7 cellular contexts compared by ENCODE assay signal in the genomic region with DNA sequence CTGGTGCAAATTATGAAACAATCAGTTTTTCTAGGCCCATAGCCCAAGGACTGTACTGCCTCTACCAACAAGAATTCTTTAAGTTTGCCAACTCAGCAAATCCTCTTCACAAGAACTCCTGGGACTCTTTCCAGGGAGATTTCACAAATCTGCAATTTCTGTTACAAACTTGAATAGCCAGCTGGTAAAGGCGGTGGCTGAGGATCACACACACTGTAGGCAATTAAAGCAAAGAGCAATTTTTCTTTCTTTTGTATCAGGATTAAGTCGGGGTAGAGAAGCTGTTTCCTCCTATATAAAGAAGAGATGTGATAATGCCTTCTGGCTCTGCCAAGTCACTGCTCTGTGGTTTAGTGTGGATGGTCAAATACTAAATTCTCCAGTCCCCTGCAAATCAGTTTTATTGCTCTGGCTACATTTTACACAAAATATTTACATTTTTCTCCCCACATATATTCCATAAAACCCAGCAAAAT. TPM values are rescaled to one million over a fixed set of nuclear protein-coding genes. Genes with fewer than 3 reads are reported as not detected.
A peak's percentile ranks its signal among the peaks of the same experiment; 100 is the strongest.
DNase-seq lines count a peak whose midpoint lies in the region; ATAC-seq, FAIRE-seq and TF ChIP-seq lines count a peak whose summit lies in the region.

No MANE protein-coding gene starts in this region.

- no peaks in the 10 kb centered on the region for H3K36me3 ChIP-seq in GM23248 (ENCODE audit: low read depth)
- H3K36me3 ChIP-seq in endodermal cell (ENCODE audit: control insufficient read depth, insufficient read depth, low read length), result peaks cover 3% of the 10 kb centered on the region

- H3K4me3 ChIP-seq in GM23248 (peak overlapping the region; percentile 95), endodermal cell (ENCODE audit: low read length) (peak overlapping the region; percentile 95)

- H3K27me3 Mint-ChIP-seq in endodermal cell (ENCODE audit: insufficient read depth), result peaks cover 8% of the 10 kb centered on the region
- H3K27me3 Mint-ChIP-seq in natural killer cell (ENCODE audit: low read depth in 2 of 2), result no peaks in the 10 kb centered on the region

- ATAC-seq in natural killer cell (no peak), left colon (no peak)

- peaks cover 7% of the 10 kb centered on the region for H3K4me1 Mint-ChIP-seq in endodermal cell
- peaks cover 28 to 31% of the 10 kb centered on the region in 2 donors for H3K4me1 Mint-ChIP-seq in natural killer cell

- no peaks in the 10 kb centered on the region for H3K9me3 ChIP-seq in GM23248 (ENCODE audit: low read depth)
- H3K9me3 ChIP-seq in endodermal cell (ENCODE audit: control insufficient read depth, low read length), result no peaks in the 10 kb centered on the region

- H3F3A ChIP-seq in GM23248 (ENCODE audit: insufficient read depth), result peaks cover 30% of the 10 kb centered on the region

- H3K4me1 ChIP-seq in GM23248 (ENCODE audit: insufficient read depth), result peaks cover 9% of the 10 kb centered on the region
- no peaks in the 10 kb centered on the region for H3K4me1 ChIP-seq in endodermal cell (ENCODE audit: control insufficient read depth, insufficient read depth, low read length)

- 0 to 3% methylated on average over 2 of the region's 2 CpGs for WGBS in GM23248 (ENCODE audit: low coverage in 1 of 2, low lambda C conversion rate in 2 of 2, missing lambda C conversion rate in 2 of 2), 2 experiments
- 88 to 100% methylated on average over 1 to 2 of the region's 2 CpGs for WGBS in endodermal cell (ENCODE audit: insufficient coverage in 1 of 2, insufficient read length in 1 of 2), 2 experiments

- H3K9me2 ChIP-seq in GM23248 (ENCODE audit: insufficient read depth), result no peaks in the 10 kb centered on the region

- no peak overlapping the region for H2AFZ ChIP-seq in GM23248

- intact Hi-C loops in natural killer cell (cut with micrococcal nuclease) (loop anchor here (5.0 kb wide), 1 partner anchor 216 kb away; no protein-coding TSS in a partner anchor), left colon (cut with DNase I, micrococcal nuclease) (no loop called here)

- in situ Hi-C loops in GM23248 (cut with MboI), result no loop called here

- TF ChIP-seq CTCF in endodermal cell (conservative IDR thresholded peaks at IDR 0.05), result no peak
- TF ChIP-seq CTCF in natural killer cell (IDR thresholded peaks at IDR 0.05), result no peak

- H3K9me3 Mint-ChIP-seq in endodermal cell (peaks cover 16% of the 10 kb centered on the region), natural killer cell (no peaks in the 10 kb centered on the region)

- no peaks in the 10 kb centered on the region for H4K20me1 ChIP-seq in GM23248 (ENCODE audit: insufficient read depth)

- H3K79me2 ChIP-seq in GM23248 (ENCODE audit: insufficient read depth), result peaks cover 49% of the 10 kb centered on the region

- no peaks in the 10 kb centered on the region for H3K27me3 ChIP-seq in GM23248 (replicated peaks; ENCODE audit: insufficient read depth)
- H3K27me3 ChIP-seq in endodermal cell (ENCODE audit: control insufficient read depth, insufficient read depth, low read length, poor library complexity, severe bottlenecking), result no peaks in the 10 kb centered on the region

- H3K27ac Mint-ChIP-seq in endodermal cell (no peak overlapping the region), natural killer cell (peak overlapping the region; percentile 73 to 97)

- peak overlapping the region; percentile 92 for H3K4me2 ChIP-seq in GM23248 (ENCODE audit: unreplicated experiment)

- no peak for FAIRE-seq in RCC 7860 (lab: Jason Lieb, UNC)

- peak overlapping the region; percentile 89 for H3K27ac ChIP-seq in GM23248
- no peak overlapping the region for H3K27ac ChIP-seq in endodermal cell (ENCODE audit: low read depth, low read length)

- DNase-seq in GM23248 (peak; percentile 96), RCC 7860 (ENCODE audit: low spot score) (peak; percentile 14), endodermal cell (no peak), natural killer cell (no peak), NCI-H1694 (lab: John Stamatoyannopoulos, UW) (no peak), NCI-H1436 treated with DMSO at 0.1 percent for 48 hours (lab: John Stamatoyannopoulos, UW) (no peak), left colon (no peak)

- H3K9ac ChIP-seq in GM23248 (peak overlapping the region; percentile 93), endodermal cell (ENCODE audit: extremely low read depth, low read length, poor library complexity, severe bottlenecking) (no peak overlapping the region)

- H3K4me3 Mint-ChIP-seq in endodermal cell, result peak overlapping the region; percentile 13
- H3K4me3 Mint-ChIP-seq in natural killer cell, result peak overlapping the region; percentile 93

- H3K36me3 Mint-ChIP-seq in endodermal cell (ENCODE audit: low read depth), result peaks cover 31% of the 10 kb centered on the region
- H3K36me3 Mint-ChIP-seq in natural killer cell, result no peaks in the 10 kb centered on the region

RNA-seq across cellular contexts. Expression of gene ALDH9A1, which starts 1.7 kb away (rescaled TPM):
- total RNA-seq in GM23248 (2014; rRNA removed; shearing (Covaris generic)), result 107 and 113 TPM in 2 replicates
- polyA plus RNA-seq in GM23248 (2016; fragmentation: Nextera tagmentation; extraction: Ambion mirVana), result 99.3 and 100 TPM in 2 replicates
- total RNA-seq in endodermal cell (10 to 100 TPM; 47.6 to 52.2 TPM), natural killer cell (10 to 100 TPM; 38.0 to 57.1 (median 50.3) TPM), left colon (10 to 100 TPM; 63.8 to 65.6 TPM)
- polyA plus RNA-seq in endodermal cell (2013, experiment 1 of 2), result 44.6 TPM
- polyA plus RNA-seq in endodermal cell (2013, experiment 2 of 2), result 38.7 TPM

Comparison
In these comparisons a context has a peak if more than half of its experiments do, and no peak if none do; other contexts are left out.
1. DNase-seq: peak in GM23248 (single experiment) and RCC 7860 (single experiment); none in endodermal cell (single experiment), natural killer cell (single experiment), NCI-H1694 (single experiment), NCI-H1436 treated with DMSO at 0.1 percent for 48 hours (single experiment) and left colon (0 of 2).